ENCODE assay signal across 1 cellular context in the genomic region with DNA sequence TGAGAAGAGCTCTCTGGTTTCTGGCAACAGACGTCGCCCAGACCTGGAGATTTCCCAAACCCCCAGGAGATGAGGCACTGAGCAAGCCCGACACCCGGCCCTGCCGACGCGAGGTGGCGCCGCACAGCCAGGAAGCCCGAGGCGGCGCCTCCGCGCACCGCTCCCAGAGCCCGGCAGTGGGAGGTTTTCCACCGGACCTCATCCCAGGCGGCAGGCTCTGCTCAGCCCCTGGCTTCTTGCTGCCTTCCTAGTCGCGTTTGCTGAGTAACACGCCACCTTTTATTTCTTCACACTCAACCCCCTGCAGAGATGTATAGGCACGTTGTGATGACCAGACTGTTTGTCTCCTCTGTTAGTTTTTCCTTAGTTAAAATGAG.
TF ChIP-seq lines count a peak whose summit lies in the region.

No MANE protein-coding gene starts in this region.

TF ChIP-seq in HepG2, 621 proteins besides CTCF, POLR2A, EP300 and RAD21 (continued from another document and continues in another):
- TF ChIP-seq, protein P1, sequence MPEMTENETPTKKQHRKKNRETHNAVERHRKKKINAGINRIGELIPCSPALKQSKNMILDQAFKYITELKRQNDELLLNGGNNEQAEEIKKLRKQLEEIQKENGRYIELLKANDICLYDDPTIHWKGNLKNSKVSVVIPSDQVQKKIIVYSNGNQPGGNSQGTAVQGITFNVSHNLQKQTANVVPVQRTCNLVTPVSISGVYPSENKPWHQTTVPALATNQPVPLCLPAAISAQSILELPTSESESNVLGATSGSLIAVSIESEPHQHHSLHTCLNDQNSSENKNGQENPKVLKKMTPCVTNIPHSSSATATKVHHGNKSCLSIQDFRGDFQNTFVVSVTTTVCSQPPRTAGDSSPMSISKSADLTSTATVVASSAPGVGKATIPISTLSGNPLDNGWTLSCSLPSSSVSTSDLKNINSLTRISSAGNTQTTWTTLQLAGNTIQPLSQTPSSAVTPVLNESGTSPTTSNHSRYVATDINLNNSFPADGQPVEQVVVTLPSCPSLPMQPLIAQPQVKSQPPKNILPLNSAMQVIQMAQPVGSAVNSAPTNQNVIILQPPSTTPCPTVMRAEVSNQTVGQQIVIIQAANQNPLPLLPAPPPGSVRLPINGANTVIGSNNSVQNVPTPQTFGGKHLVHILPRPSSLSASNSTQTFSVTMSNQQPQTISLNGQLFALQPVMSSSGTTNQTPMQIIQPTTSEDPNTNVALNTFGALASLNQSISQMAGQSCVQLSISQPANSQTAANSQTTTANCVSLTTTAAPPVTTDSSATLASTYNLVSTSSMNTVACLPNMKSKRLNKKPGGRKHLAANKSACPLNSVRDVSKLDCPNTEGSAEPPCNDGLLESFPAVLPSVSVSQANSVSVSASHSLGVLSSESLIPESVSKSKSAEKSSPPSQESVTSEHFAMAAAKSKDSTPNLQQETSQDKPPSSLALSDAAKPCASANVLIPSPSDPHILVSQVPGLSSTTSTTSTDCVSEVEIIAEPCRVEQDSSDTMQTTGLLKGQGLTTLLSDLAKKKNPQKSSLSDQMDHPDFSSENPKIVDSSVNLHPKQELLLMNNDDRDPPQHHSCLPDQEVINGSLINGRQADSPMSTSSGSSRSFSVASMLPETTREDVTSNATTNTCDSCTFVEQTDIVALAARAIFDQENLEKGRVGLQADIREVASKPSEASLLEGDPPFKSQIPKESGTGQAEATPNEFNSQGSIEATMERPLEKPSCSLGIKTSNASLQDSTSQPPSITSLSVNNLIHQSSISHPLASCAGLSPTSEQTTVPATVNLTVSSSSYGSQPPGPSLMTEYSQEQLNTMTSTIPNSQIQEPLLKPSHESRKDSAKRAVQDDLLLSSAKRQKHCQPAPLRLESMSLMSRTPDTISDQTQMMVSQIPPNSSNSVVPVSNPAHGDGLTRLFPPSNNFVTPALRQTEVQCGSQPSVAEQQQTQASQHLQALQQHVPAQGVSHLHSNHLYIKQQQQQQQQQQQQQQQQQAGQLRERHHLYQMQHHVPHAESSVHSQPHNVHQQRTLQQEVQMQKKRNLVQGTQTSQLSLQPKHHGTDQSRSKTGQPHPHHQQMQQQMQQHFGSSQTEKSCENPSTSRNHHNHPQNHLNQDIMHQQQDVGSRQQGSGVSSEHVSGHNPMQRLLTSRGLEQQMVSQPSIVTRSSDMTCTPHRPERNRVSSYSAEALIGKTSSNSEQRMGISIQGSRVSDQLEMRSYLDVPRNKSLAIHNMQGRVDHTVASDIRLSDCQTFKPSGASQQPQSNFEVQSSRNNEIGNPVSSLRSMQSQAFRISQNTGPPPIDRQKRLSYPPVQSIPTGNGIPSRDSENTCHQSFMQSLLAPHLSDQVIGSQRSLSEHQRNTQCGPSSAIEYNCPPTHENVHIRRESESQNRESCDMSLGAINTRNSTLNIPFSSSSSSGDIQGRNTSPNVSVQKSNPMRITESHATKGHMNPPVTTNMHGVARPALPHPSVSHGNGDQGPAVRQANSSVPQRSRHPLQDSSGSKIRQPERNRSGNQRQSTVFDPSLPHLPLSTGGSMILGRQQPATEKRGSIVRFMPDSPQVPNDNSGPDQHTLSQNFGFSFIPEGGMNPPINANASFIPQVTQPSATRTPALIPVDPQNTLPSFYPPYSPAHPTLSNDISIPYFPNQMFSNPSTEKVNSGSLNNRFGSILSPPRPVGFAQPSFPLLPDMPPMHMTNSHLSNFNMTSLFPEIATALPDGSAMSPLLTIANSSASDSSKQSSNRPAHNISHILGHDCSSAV (CRISPR knock-in tag; IDR thresholded peaks at IDR 0.05; ENCODE audit: borderline replicate concordance) = no peak
- TF ChIP-seq KAT8 (CRISPR knock-in tag; IDR thresholded peaks at IDR 0.05) (0 out of 2 replicates have a peak, but pooled peaks have one; percentile 23), KDM5B (CRISPR knock-in tag; IDR thresholded peaks at IDR 0.05; ENCODE audit: borderline replicate concordance) (no peak), ZNF562 (CRISPR knock-in tag; IDR thresholded peaks at IDR 0.05; ENCODE audit: borderline replicate concordance) (no peak), NR2F2 (IDR thresholded peaks at IDR 0.05; ENCODE audit: borderline replicate concordance, low read depth) (no peak), MEF2D (CRISPR knock-in tag; IDR thresholded peaks at IDR 0.05) (no peak), MXI1 (IDR thresholded peaks at IDR 0.05; ENCODE audit: borderline replicate concordance, low read depth, low read length) (no peak), MED1 (CRISPR knock-in tag; IDR thresholded peaks at IDR 0.05) (no peak), SP2 (CRISPR knock-in tag; IDR thresholded peaks at IDR 0.05) (no peak), ETV5 (CRISPR knock-in tag; IDR thresholded peaks at IDR 0.05; ENCODE audit: borderline replicate concordance) (0 out of 2 replicates have a peak, but pooled peaks have one; percentile 9), ZNF792 (CRISPR knock-in tag; IDR thresholded peaks at IDR 0.05) (no peak), THYN1 (CRISPR knock-in tag; IDR thresholded peaks at IDR 0.05; ENCODE audit: borderline replicate concordance, low read depth) (no peak), ZNF709 (CRISPR knock-in tag; IDR thresholded peaks at IDR 0.05) (no peak), SRF (IDR thresholded peaks at IDR 0.05; ENCODE audit: low read depth, low read length) (no peak), ZFY (CRISPR knock-in tag; IDR thresholded peaks at IDR 0.05) (no peak), ZNF589 (CRISPR knock-in tag; conservative IDR thresholded peaks at IDR 0.05) (no peak), ZBTB42 (CRISPR knock-in tag; IDR thresholded peaks at IDR 0.05) (no peak), FOXJ3 (CRISPR knock-in tag; IDR thresholded peaks at IDR 0.05; ENCODE audit: borderline replicate concordance) (no peak), ZNF670 (CRISPR knock-in tag; IDR thresholded peaks at IDR 0.05; ENCODE audit: borderline replicate concordance) (no peak)
- TF ChIP-seq, protein P2, sequence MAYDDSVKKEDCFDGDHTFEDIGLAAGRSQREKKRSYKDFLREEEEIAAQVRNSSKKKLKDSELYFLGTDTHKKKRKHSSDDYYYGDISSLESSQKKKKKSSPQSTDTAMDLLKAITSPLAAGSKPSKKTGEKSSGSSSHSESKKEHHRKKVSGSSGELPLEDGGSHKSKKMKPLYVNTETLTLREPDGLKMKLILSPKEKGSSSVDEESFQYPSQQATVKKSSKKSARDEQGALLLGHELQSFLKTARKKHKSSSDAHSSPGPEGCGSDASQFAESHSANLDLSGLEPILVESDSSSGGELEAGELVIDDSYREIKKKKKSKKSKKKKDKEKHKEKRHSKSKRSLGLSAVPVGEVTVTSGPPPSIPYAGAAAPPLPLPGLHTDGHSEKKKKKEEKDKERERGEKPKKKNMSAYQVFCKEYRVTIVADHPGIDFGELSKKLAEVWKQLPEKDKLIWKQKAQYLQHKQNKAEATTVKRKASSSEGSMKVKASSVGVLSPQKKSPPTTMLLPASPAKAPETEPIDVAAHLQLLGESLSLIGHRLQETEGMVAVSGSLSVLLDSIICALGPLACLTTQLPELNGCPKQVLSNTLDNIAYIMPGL (CRISPR knock-in tag; IDR thresholded peaks at IDR 0.05; ENCODE audit: borderline replicate concordance in 1 of 2, low read depth in 1 of 2) = peak; percentile 55 to 61; a peak in 1 of 4 replicates
- TF ChIP-seq, protein P3, sequence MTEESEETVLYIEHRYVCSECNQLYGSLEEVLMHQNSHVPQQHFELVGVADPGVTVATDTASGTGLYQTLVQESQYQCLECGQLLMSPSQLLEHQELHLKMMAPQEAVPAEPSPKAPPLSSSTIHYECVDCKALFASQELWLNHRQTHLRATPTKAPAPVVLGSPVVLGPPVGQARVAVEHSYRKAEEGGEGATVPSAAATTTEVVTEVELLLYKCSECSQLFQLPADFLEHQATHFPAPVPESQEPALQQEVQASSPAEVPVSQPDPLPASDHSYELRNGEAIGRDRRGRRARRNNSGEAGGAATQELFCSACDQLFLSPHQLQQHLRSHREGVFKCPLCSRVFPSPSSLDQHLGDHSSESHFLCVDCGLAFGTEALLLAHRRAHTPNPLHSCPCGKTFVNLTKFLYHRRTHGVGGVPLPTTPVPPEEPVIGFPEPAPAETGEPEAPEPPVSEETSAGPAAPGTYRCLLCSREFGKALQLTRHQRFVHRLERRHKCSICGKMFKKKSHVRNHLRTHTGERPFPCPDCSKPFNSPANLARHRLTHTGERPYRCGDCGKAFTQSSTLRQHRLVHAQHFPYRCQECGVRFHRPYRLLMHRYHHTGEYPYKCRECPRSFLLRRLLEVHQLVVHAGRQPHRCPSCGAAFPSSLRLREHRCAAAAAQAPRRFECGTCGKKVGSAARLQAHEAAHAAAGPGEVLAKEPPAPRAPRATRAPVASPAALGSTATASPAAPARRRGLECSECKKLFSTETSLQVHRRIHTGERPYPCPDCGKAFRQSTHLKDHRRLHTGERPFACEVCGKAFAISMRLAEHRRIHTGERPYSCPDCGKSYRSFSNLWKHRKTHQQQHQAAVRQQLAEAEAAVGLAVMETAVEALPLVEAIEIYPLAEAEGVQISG (CRISPR knock-in tag; IDR thresholded peaks at IDR 0.05) = 0 out of 2 replicates have a peak, but pooled peaks have one; percentile 28
- TF ChIP-seq, protein P4, sequence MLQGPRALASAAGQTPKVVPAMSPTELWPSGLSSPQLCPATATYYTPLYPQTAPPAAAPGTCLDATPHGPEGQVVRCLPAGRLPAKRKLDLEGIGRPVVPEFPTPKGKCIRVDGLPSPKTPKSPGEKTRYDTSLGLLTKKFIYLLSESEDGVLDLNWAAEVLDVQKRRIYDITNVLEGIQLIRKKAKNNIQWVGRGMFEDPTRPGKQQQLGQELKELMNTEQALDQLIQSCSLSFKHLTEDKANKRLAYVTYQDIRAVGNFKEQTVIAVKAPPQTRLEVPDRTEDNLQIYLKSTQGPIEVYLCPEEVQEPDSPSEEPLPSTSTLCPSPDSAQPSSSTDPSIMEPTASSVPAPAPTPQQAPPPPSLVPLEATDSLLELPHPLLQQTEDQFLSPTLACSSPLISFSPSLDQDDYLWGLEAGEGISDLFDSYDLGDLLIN (CRISPR knock-in tag; IDR thresholded peaks at IDR 0.05; ENCODE audit: borderline replicate concordance) = no peak
- TF ChIP-seq, protein P5, sequence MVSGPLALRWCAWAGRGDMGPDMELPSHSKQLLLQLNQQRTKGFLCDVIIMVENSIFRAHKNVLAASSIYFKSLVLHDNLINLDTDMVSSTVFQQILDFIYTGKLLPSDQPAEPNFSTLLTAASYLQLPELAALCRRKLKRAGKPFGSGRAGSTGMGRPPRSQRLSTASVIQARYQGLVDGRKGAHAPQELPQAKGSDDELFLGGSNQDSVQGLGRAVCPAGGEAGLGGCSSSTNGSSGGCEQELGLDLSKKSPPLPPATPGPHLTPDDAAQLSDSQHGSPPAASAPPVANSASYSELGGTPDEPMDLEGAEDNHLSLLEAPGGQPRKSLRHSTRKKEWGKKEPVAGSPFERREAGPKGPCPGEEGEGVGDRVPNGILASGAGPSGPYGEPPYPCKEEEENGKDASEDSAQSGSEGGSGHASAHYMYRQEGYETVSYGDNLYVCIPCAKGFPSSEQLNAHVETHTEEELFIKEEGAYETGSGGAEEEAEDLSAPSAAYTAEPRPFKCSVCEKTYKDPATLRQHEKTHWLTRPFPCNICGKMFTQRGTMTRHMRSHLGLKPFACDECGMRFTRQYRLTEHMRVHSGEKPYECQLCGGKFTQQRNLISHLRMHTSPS (CRISPR knock-in tag; IDR thresholded peaks at IDR 0.05; ENCODE audit: low read depth) = no peak
- TF ChIP-seq, protein P6, sequence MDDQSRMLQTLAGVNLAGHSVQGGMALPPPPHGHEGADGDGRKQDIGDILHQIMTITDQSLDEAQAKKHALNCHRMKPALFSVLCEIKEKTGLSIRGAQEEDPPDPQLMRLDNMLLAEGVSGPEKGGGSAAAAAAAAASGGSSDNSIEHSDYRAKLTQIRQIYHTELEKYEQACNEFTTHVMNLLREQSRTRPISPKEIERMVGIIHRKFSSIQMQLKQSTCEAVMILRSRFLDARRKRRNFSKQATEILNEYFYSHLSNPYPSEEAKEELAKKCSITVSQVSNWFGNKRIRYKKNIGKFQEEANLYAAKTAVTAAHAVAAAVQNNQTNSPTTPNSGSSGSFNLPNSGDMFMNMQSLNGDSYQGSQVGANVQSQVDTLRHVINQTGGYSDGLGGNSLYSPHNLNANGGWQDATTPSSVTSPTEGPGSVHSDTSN (CRISPR knock-in tag; IDR thresholded peaks at IDR 0.05; ENCODE audit: borderline replicate concordance) = no peak
- TF ChIP-seq, protein P7, sequence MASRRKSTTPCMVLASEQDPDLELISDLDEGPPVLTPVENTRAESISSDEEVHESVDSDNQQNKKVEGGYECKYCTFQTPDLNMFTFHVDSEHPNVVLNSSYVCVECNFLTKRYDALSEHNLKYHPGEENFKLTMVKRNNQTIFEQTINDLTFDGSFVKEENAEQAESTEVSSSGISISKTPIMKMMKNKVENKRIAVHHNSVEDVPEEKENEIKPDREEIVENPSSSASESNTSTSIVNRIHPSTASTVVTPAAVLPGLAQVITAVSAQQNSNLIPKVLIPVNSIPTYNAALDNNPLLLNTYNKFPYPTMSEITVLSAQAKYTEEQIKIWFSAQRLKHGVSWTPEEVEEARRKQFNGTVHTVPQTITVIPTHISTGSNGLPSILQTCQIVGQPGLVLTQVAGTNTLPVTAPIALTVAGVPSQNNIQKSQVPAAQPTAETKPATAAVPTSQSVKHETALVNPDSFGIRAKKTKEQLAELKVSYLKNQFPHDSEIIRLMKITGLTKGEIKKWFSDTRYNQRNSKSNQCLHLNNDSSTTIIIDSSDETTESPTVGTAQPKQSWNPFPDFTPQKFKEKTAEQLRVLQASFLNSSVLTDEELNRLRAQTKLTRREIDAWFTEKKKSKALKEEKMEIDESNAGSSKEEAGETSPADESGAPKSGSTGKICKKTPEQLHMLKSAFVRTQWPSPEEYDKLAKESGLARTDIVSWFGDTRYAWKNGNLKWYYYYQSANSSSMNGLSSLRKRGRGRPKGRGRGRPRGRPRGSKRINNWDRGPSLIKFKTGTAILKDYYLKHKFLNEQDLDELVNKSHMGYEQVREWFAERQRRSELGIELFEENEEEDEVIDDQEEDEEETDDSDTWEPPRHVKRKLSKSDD (CRISPR knock-in tag; IDR thresholded peaks at IDR 0.05; ENCODE audit: low read depth) = no peak
- TF ChIP-seq, protein P8, sequence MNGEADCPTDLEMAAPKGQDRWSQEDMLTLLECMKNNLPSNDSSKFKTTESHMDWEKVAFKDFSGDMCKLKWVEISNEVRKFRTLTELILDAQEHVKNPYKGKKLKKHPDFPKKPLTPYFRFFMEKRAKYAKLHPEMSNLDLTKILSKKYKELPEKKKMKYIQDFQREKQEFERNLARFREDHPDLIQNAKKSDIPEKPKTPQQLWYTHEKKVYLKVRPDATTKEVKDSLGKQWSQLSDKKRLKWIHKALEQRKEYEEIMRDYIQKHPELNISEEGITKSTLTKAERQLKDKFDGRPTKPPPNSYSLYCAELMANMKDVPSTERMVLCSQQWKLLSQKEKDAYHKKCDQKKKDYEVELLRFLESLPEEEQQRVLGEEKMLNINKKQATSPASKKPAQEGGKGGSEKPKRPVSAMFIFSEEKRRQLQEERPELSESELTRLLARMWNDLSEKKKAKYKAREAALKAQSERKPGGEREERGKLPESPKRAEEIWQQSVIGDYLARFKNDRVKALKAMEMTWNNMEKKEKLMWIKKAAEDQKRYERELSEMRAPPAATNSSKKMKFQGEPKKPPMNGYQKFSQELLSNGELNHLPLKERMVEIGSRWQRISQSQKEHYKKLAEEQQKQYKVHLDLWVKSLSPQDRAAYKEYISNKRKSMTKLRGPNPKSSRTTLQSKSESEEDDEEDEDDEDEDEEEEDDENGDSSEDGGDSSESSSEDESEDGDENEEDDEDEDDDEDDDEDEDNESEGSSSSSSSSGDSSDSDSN (CRISPR knock-in tag; IDR thresholded peaks at IDR 0.05) = peak; percentile 74
- TF ChIP-seq, protein P9, sequence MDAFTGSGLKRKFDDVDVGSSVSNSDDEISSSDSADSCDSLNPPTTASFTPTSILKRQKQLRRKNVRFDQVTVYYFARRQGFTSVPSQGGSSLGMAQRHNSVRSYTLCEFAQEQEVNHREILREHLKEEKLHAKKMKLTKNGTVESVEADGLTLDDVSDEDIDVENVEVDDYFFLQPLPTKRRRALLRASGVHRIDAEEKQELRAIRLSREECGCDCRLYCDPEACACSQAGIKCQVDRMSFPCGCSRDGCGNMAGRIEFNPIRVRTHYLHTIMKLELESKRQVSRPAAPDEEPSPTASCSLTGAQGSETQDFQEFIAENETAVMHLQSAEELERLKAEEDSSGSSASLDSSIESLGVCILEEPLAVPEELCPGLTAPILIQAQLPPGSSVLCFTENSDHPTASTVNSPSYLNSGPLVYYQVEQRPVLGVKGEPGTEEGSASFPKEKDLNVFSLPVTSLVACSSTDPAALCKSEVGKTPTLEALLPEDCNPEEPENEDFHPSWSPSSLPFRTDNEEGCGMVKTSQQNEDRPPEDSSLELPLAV (CRISPR knock-in tag; conservative IDR thresholded peaks at IDR 0.05; ENCODE audit: low read depth) = no peak
